ENCODE assay signal across 9 cellular contexts in genomic region chr9:9003184-9003583, GRCh38.
DNase-seq lines count a peak whose midpoint lies in the region; ATAC-seq and TF ChIP-seq lines count a peak whose summit lies in the region.
"Had no signal": no experiment of that assay in that cellular context is flagged by ENCODE, and none has a peak within 500 bp of the region (broad histone marks: within the 10 kb centered on the region; RNA-seq: fewer than 3 reads in every experiment).

No MANE protein-coding gene starts in this region.

- no peak overlapping the region for H4K8ac ChIP-seq in mesendoderm (ENCODE audit: low read depth, low read length)

- H3K27me3 ChIP-seq in colonic mucosa (no peaks in the 10 kb centered on the region), mesendoderm (ENCODE audit: insufficient read depth, low read length, poor library complexity) (no peaks in the 10 kb centered on the region)
- H3K27me3 ChIP-seq: esophagus muscularis mucosa had no signal

- H3K4me1 ChIP-seq in colonic mucosa (no peaks in the 10 kb centered on the region), mesendoderm (ENCODE audit: control insufficient read depth, low read depth, low read length) (no peaks in the 10 kb centered on the region), OCI-LY7 (ENCODE audit: insufficient read depth, low read length, poor library complexity, severe bottlenecking) (no peaks in the 10 kb centered on the region)
- H3K4me1 ChIP-seq: esophagus muscularis mucosa had no signal

- H3K27ac ChIP-seq in colonic mucosa = no peak overlapping the region
- no peak overlapping the region for H3K27ac ChIP-seq in mesendoderm (ENCODE audit: low read depth, low read length)
- H3K27ac ChIP-seq in OCI-LY7 (ENCODE audit: low read depth, low read length, poor library complexity, severe bottlenecking) = no peak overlapping the region
- H3K27ac ChIP-seq: esophagus muscularis mucosa had no signal

- ATAC-seq in HG03342 (IDR thresholded peaks at IDR 0.05; ENCODE audit: unreplicated experiment) = no peak

- H2BK5ac ChIP-seq in mesendoderm (ENCODE audit: low read length) = no peak overlapping the region

- H3K9me2 ChIP-seq in OCI-LY7 (ENCODE audit: insufficient read depth, low read length) = no peaks in the 10 kb centered on the region

- H4K20me1 ChIP-seq in OCI-LY7 (ENCODE audit: insufficient read depth, low read length) = no peaks in the 10 kb centered on the region

- no peak overlapping the region for H3K4ac ChIP-seq in mesendoderm (ENCODE audit: low read depth, low read length)

- no CpG with 5 or more reads among the region's 1 CpG for WGBS in mesendoderm (ENCODE audit: extremely low coverage, insufficient coverage, low lambda C conversion rate)

- H3K79me2 ChIP-seq in mesendoderm (ENCODE audit: control insufficient read depth, insufficient read depth, low read length) = no peaks in the 10 kb centered on the region
- H3K79me2 ChIP-seq in OCI-LY7 (ENCODE audit: insufficient read depth, low read depth, low read length) = no peaks in the 10 kb centered on the region

- no peak overlapping the region for H4K5ac ChIP-seq in mesendoderm (ENCODE audit: low read length)

- no peak overlapping the region for H2AK5ac ChIP-seq in mesendoderm (ENCODE audit: low read length)

- H3K4me2 ChIP-seq in mesendoderm (ENCODE audit: low read length) (no peak overlapping the region), OCI-LY7 (ENCODE audit: low read length) (no peak overlapping the region)

- CTCF ChIA-PET in OCI-LY7 (lab: Charles Lee; ENCODE audit: unreplicated experiment) = no interaction called here

- H3K23ac ChIP-seq in mesendoderm (ENCODE audit: low read length) = no peak overlapping the region

- no peaks in the 10 kb centered on the region for H3K79me1 ChIP-seq in mesendoderm (ENCODE audit: low read length)

- H2BK120ac ChIP-seq in mesendoderm (ENCODE audit: low read depth, low read length) = no peak overlapping the region

- H3K4me3 ChIP-seq in colonic mucosa = no peak overlapping the region
- H3K4me3 ChIP-seq in mesendoderm (ENCODE audit: low read length) = no peak overlapping the region
- no peak overlapping the region for H3K4me3 ChIP-seq in OCI-LY7 (ENCODE audit: low read depth, low read length, poor library complexity, severe bottlenecking)
- H3K4me3 ChIP-seq: esophagus muscularis mucosa had no signal

- H2BK15ac ChIP-seq in mesendoderm (replicated peaks; ENCODE audit: low read depth) = no peak overlapping the region

- no peaks in the 10 kb centered on the region for H3K36me3 ChIP-seq in colonic mucosa
- H3K36me3 ChIP-seq in mesendoderm (ENCODE audit: control insufficient read depth, insufficient read depth, low read length) = no peaks in the 10 kb centered on the region
- no peaks in the 10 kb centered on the region for H3K36me3 ChIP-seq in OCI-LY7 (ENCODE audit: insufficient read depth, low read length)
- H3K36me3 ChIP-seq: esophagus muscularis mucosa had no signal

- POLR2A ChIA-PET in OCI-LY7 (lab: Charles Lee) = no interaction called here

- no peak overlapping the region for H3K56ac ChIP-seq in mesendoderm (ENCODE audit: low read length)

- H2AFZ ChIP-seq in OCI-LY7 (ENCODE audit: low read length) = no peak overlapping the region

- no peaks in the 10 kb centered on the region for H3K9me3 ChIP-seq in colonic mucosa
- no peaks in the 10 kb centered on the region for H3K9me3 ChIP-seq in OCI-LY7 (ENCODE audit: low read length)

- H3K9ac ChIP-seq in colonic mucosa (ENCODE audit: low read depth in 2 of 2, low read length in 2 of 2) (no peak overlapping the region), mesendoderm (ENCODE audit: low read length) (no peak overlapping the region)

- BruUV-seq in OCI-LY7 (replicated peaks; lab: Mats Ljungman, UMichigan) = no TSS peak

- TF ChIP-seq CTCF in colonic mucosa (IDR thresholded peaks at IDR 0.05) = no peak
- TF ChIP-seq CTCF in OCI-LY7 (conservative IDR thresholded peaks at IDR 0.05; ENCODE audit: low read length) = no peak

- no peak overlapping the region for H3K18ac ChIP-seq in mesendoderm (ENCODE audit: low read length)

- DNase-seq in Daoy (ENCODE audit: low read depth) (peak; percentile 4), NCI-H2227 (lab: John Stamatoyannopoulos, UW; ENCODE audit: unreplicated experiment) (peak; percentile 27), colonic mucosa (peak; percentile 19), mesendoderm (peak; percentile 65), OCI-LY7 (ENCODE audit: low spot score) (no peak), NOMO-1 (lab: John Stamatoyannopoulos, UW; ENCODE audit: unreplicated experiment in 2 of 2) (no peak)
- no peak for DNase-seq in activated CD4-positive, alpha-beta T cell treated with anti-CD3 and anti-CD28 coated beads for 4 hours

- intact Hi-C loops in colonic mucosa (cut with DNase I) = no loop called here
- intact Hi-C loops in OCI-LY7 (cut with micrococcal nuclease; ENCODE audit: unreplicated experiment) = no loop called here

Comparison
In these comparisons a context has a peak if more than half of its experiments do, and no peak if none do; other contexts are left out.
1. DNase-seq: peak in Daoy (single experiment), NCI-H2227 (single experiment), colonic mucosa (single experiment) and mesendoderm (single experiment); none in OCI-LY7 (single experiment), activated CD4-positive, alpha-beta T cell treated with anti-CD3 and anti-CD28 coated beads for 4 hours (0 of 2) and NOMO-1 (0 of 2).